8 cellular contexts compared by ENCODE assay signal in genomic region chr6:122399348-122400120, GRCh38. TPM values are rescaled to one million over a fixed set of nuclear protein-coding genes. Genes with fewer than 3 reads are reported as not detected.
DNase-seq lines count a peak whose midpoint lies in the region; ATAC-seq and TF ChIP-seq lines count a peak whose summit lies in the region.

TSS of gene HSF2 (plus strand) at chr6:122399652. CDS start at chr6:122399738, 86 bp downstream.

- H3K9me3 Mint-ChIP-seq in chondrocyte (ENCODE audit: low read depth): no peaks in the 10 kb centered on the region

- DNase-seq in AG20443 (ENCODE audit: low spot score) (peak; percentile 98), NCI-H460 (ENCODE audit: extremely low read depth, low read depth) (peak; percentile 91), chondrocyte (ENCODE audit: low spot score) (peak; percentile 98), kidney glomerular epithelial cell (lab: John Stamatoyannopoulos, UW) (peak; percentile 92)
- DNase-seq in activated CD4-positive, alpha-beta T cell treated with anti-CD3 and anti-CD28 coated beads for 1 hour: peak; percentile 88
- peak; percentile 67 to 81 for DNase-seq in stimulated activated CD4-positive, alpha-beta T cell treated with anti-CD3 and anti-CD28 coated beads, Interleukin-1b, Interleukin-23, amount 100 ng/mL, for 1 hour (ENCODE audit: low read depth in 2 of 2)

- TF ChIP-seq CTCF in chondrocyte (IDR thresholded peaks at IDR 0.05): peak; percentile 72

- peak within 1 kb of the TSS; percentile 91 for H3K4me3 Mint-ChIP-seq in chondrocyte (ENCODE audit: unreplicated experiment)

- H3K27ac Mint-ChIP-seq in chondrocyte (ENCODE audit: unreplicated experiment): peak within 1 kb of the TSS; percentile 93

- peaks cover 28% of the 10 kb centered on the region for H3K4me1 Mint-ChIP-seq in chondrocyte (ENCODE audit: low read depth)

- no peaks in the 10 kb centered on the region for H3K36me3 Mint-ChIP-seq in chondrocyte (ENCODE audit: low read depth)

- H3K27me3 Mint-ChIP-seq in chondrocyte (ENCODE audit: low read depth): no peaks in the 10 kb centered on the region

- ATAC-seq in GM19043 (IDR thresholded peaks at IDR 0.05; ENCODE audit: low read depth, unreplicated experiment) (peak; percentile 98), HG03378 (IDR thresholded peaks at IDR 0.05; ENCODE audit: unreplicated experiment) (peak; percentile 94)

RNA-seq across cellular contexts. Expression of gene HSF2, which starts in this region (rescaled TPM):
- total RNA-seq in NCI-H460 (2014; rRNA removed; shearing (Covaris generic)): 18.8 and 21.3 TPM in 2 replicates
- 16.0 and 40.3 TPM in 2 replicates for polyA plus RNA-seq in NCI-H460 (2014; cell fraction: nucleus; rRNA removed)
- total RNA-seq in chondrocyte: 11.0 to 12.3 TPM (median 11.2 TPM) in 3 replicates

Comparison
In these comparisons a context has a peak if more than half of its experiments do, and no peak if none do; other contexts are left out.
1. Peak in every context shown above with its lines: DNase-seq and ATAC-seq.